Comparison of ENCODE assay signal across 31 cellular contexts in genomic region chr3:154657265-154657664, GRCh38.
"Had no signal": no experiment of that assay in that cellular context is flagged by ENCODE, and none has a peak within 500 bp of the region (broad histone marks: within the 10 kb centered on the region; RNA-seq: fewer than 3 reads in every experiment).

No MANE protein-coding gene starts in this region.

- H3K9me3 Mint-ChIP-seq: activated CD4-positive, alpha-beta T cell treated with anti-CD3 and anti-CD28 coated beads, Interleukin-2, amount 10 ng/mL, durations not matched to agents 24 days and 14 days; activated CD8-positive, alpha-beta T cell treated with anti-CD3 and anti-CD28 coated beads for 36 hours; activated naive CD4-positive, alpha-beta T cell treated with anti-CD3 and anti-CD28 coated beads, Interleukin-2, amount 50 U/mL, for 24 hours; activated naive CD8-positive, alpha-beta T cell treated with anti-CD3 and anti-CD28 coated beads, Interleukin-2, amount 10 ng/mL, durations not matched to agents 7 days and 5 days; activated T-helper 2 cell treated with anti-CD3 and anti-CD28 coated beads, Interferon-gamma antibody, Interleukin-2, Interleukin-4, amounts not matched to agents 10 μg/mL and 5 μg/mL and 100 μg/mL, durations not matched to agents 14 hours and 24 hours and 36 hours; T-helper 1 cell treated with Interleukin-12 subunit alpha and Interleukin-12 subunit beta and Interleukin-4 antibody, amounts not matched to agents 30 μg/mL and 1 μg/mL, for 36 hours; T-helper 2 cell treated with Interferon-gamma antibody and Interleukin-4, amounts not matched to agents 5 μg/mL and 100 μg/mL, for 36 hours had no signal

- H3K9me2 ChIP-seq: SK-N-SH had no signal

- H3K27ac Mint-ChIP-seq: activated CD4-positive, alpha-beta T cell treated with anti-CD3 and anti-CD28 coated beads, Interleukin-2, amount 10 ng/mL, durations not matched to agents 24 days and 14 days; activated CD8-positive, alpha-beta T cell treated with anti-CD3 and anti-CD28 coated beads for 36 hours; activated naive CD4-positive, alpha-beta T cell treated with anti-CD3 and anti-CD28 coated beads, Interleukin-2, amount 50 U/mL, for 24 hours; activated naive CD8-positive, alpha-beta T cell treated with anti-CD3 and anti-CD28 coated beads, Interleukin-2, amount 10 ng/mL, durations not matched to agents 7 days and 5 days; activated T-cell treated with anti-CD3 and anti-CD28 coated beads, Interleukin-2, amount 50 U/mL, for 72 hours; activated T-helper 2 cell treated with anti-CD3 and anti-CD28 coated beads, Interferon-gamma antibody, Interleukin-2, Interleukin-4, amounts not matched to agents 10 μg/mL and 5 μg/mL and 100 μg/mL, durations not matched to agents 14 hours and 24 hours and 36 hours; T-helper 1 cell treated with Interleukin-12 subunit alpha and Interleukin-12 subunit beta and Interleukin-4 antibody, amounts not matched to agents 30 μg/mL and 1 μg/mL, for 36 hours; T-helper 2 cell treated with Interferon-gamma antibody and Interleukin-4, amounts not matched to agents 5 μg/mL and 100 μg/mL, for 36 hours had no signal

- H3K9ac ChIP-seq: SK-N-SH had no signal

- H3K4me3 ChIP-seq: ascending aorta, breast epithelium, Peyer's patch, SJSA1 had no signal

- H3K27me3 ChIP-seq: ascending aorta, breast epithelium, Peyer's patch, SJSA1 had no signal

- H3K4me3 Mint-ChIP-seq: activated CD4-positive, alpha-beta T cell treated with anti-CD3 and anti-CD28 coated beads, Interleukin-2, amount 10 ng/mL, durations not matched to agents 24 days and 14 days; activated CD8-positive, alpha-beta T cell treated with anti-CD3 and anti-CD28 coated beads for 36 hours; activated naive CD4-positive, alpha-beta T cell treated with anti-CD3 and anti-CD28 coated beads, Interleukin-2, amount 50 U/mL, for 24 hours; activated naive CD8-positive, alpha-beta T cell treated with anti-CD3 and anti-CD28 coated beads, Interleukin-2, amount 10 ng/mL, durations not matched to agents 7 days and 5 days; activated T-cell treated with anti-CD3 and anti-CD28 coated beads, Interleukin-2, amount 50 U/mL, for 72 hours; T-helper 1 cell treated with Interleukin-12 subunit alpha and Interleukin-12 subunit beta and Interleukin-4 antibody, amounts not matched to agents 30 μg/mL and 1 μg/mL, for 36 hours; T-helper 2 cell treated with Interferon-gamma antibody and Interleukin-4, amounts not matched to agents 5 μg/mL and 100 μg/mL, for 36 hours had no signal

- H3K4me2 ChIP-seq: SK-N-SH had no signal

- H3K9me3 ChIP-seq: ascending aorta, breast epithelium, Peyer's patch, SJSA1, SK-N-SH had no signal

- FAIRE-seq: TTC549 had no signal

- H3K36me3 ChIP-seq: ascending aorta, breast epithelium, Peyer's patch, SJSA1 had no signal

- ATAC-seq: activated CD8-positive, alpha-beta T cell treated with anti-CD3 and anti-CD28 coated beads for 36 hours; activated T-cell treated with anti-CD3 and anti-CD28 coated beads, Interleukin-2, amount 50 U/mL, for 72 hours; PC-3 had no signal

- H3K4me1 Mint-ChIP-seq: activated CD4-positive, alpha-beta T cell treated with anti-CD3 and anti-CD28 coated beads, Interleukin-2, amount 10 ng/mL, durations not matched to agents 24 days and 14 days; activated naive CD4-positive, alpha-beta T cell treated with anti-CD3 and anti-CD28 coated beads, Interleukin-2, amount 50 U/mL, for 24 hours; activated naive CD8-positive, alpha-beta T cell treated with anti-CD3 and anti-CD28 coated beads, Interleukin-2, amount 10 ng/mL, durations not matched to agents 7 days and 5 days had no signal

- H3K27me3 Mint-ChIP-seq: activated CD4-positive, alpha-beta T cell treated with anti-CD3 and anti-CD28 coated beads, Interleukin-2, amount 10 ng/mL, durations not matched to agents 24 days and 14 days; activated CD8-positive, alpha-beta T cell treated with anti-CD3 and anti-CD28 coated beads for 36 hours; activated naive CD4-positive, alpha-beta T cell treated with anti-CD3 and anti-CD28 coated beads, Interleukin-2, amount 50 U/mL, for 24 hours; activated naive CD8-positive, alpha-beta T cell treated with anti-CD3 and anti-CD28 coated beads, Interleukin-2, amount 10 ng/mL, durations not matched to agents 7 days and 5 days had no signal

- H3K36me3 Mint-ChIP-seq: activated naive CD4-positive, alpha-beta T cell treated with anti-CD3 and anti-CD28 coated beads, Interleukin-2, amount 50 U/mL, for 24 hours; activated naive CD8-positive, alpha-beta T cell treated with anti-CD3 and anti-CD28 coated beads, Interleukin-2, amount 10 ng/mL, durations not matched to agents 7 days and 5 days had no signal

- H3K4me1 ChIP-seq: ascending aorta, breast epithelium, Peyer's patch, SJSA1 had no signal

- H3K27ac ChIP-seq: ascending aorta, breast epithelium, Peyer's patch, SJSA1 had no signal

- DNase-seq: activated CD4-positive, alpha-beta T cell treated with anti-CD3 and anti-CD28 coated beads, Interleukin-2, amount 10 ng/mL, durations not matched to agents 24 days and 14 days; activated CD4-positive, alpha-beta T cell treated with anti-CD3 and anti-CD28 coated beads, Interleukin-2, amount 50 U/mL, for 4 hours; activated CD8-positive, alpha-beta T cell treated with anti-CD3 and anti-CD28 coated beads for 36 hours; activated gamma-delta T cell; activated naive CD4-positive, alpha-beta T cell treated with Interleukin-2 at 50 U/mL for 16 hours; activated naive CD8-positive, alpha-beta T cell treated with anti-CD3 and anti-CD28 coated beads, Interleukin-2, amount 10 ng/mL, durations not matched to agents 7 days and 5 days; activated T-cell treated with anti-CD3 and anti-CD28 coated beads, Interleukin-2, amount 50 U/mL, for 1 hour; activated T-cell treated with anti-CD3 and anti-CD28 coated beads, Interleukin-2, amount 50 U/mL, for 72 hours; amygdala; cerebellar nuclear complex; NCI-H1105; NCI-H1417 treated with DMSO at 0.1 percent for 48 hours; NCI-H187 treated with DMSO at 0.1 percent for 48 hours; NCI-H2081; NCI-H510A; NCI-H526; NCI-H748 treated with DMSO at 0.1 percent for 48 hours; NK-92 treated with Interleukin-12 subunit alpha and Interleukin-12 subunit beta, amount 100 ng/mL, for 24 hours; PC-3; Peyer's patch; RPMI8226; SHP77 treated with DMSO at 0.1 percent for 48 hours; SK-N-SH had no signal
